In genomic region chr19:28710278-28710677, GRCh38 we compare ENCODE assay signal across 8 cellular contexts.
DNase-seq lines count a peak whose midpoint lies in the region; ATAC-seq lines count a peak whose summit lies in the region.

No MANE protein-coding gene starts in this region.

- no peaks in the 10 kb centered on the region for H3K4me1 Mint-ChIP-seq in stimulated activated memory B cell treated with anti-CD40 and anti-IgM and Interleukin-4, amounts not matched to agents 10 μg/mL and 1 μg/mL and 100 μg/mL, for 72 hours

- peaks cover 3% of the 10 kb centered on the region for H3K9me3 Mint-ChIP-seq in stimulated activated memory B cell treated with anti-CD40 and anti-IgM and Interleukin-4, amounts not matched to agents 10 μg/mL and 1 μg/mL and 100 μg/mL, for 72 hours

- H3K9me3 ChIP-seq in SK-N-MC (ENCODE audit: low read depth, low read length) = no peaks in the 10 kb centered on the region

- no peak overlapping the region for H3K27ac Mint-ChIP-seq in stimulated activated memory B cell treated with anti-CD40 and anti-IgM and Interleukin-4, amounts not matched to agents 10 μg/mL and 1 μg/mL and 100 μg/mL, for 72 hours

- H3K4me3 Mint-ChIP-seq in stimulated activated memory B cell treated with anti-CD40 and anti-IgM and Interleukin-4, amounts not matched to agents 10 μg/mL and 1 μg/mL and 100 μg/mL, for 72 hours = no peak overlapping the region

- H3K27me3 Mint-ChIP-seq in stimulated activated memory B cell treated with anti-CD40 and anti-IgM and Interleukin-4, amounts not matched to agents 10 μg/mL and 1 μg/mL and 100 μg/mL, for 72 hours = no peaks in the 10 kb centered on the region

- H3K27ac ChIP-seq in SK-N-MC = no peak overlapping the region

- H3K4me3 ChIP-seq in SK-N-MC = no peak overlapping the region

- H3K36me3 Mint-ChIP-seq in stimulated activated memory B cell treated with anti-CD40 and anti-IgM and Interleukin-4, amounts not matched to agents 10 μg/mL and 1 μg/mL and 100 μg/mL, for 72 hours = no peaks in the 10 kb centered on the region

- DNase-seq in ELR (ENCODE audit: low read depth) (peak; percentile 68), NAMALWA (ENCODE audit: low spot score) (peak; percentile 85), SK-N-MC (ENCODE audit: low read depth, low spot score) (peak; percentile 47), fibroblast of the conjunctiva (ENCODE audit: low read depth) (peak; percentile 69), putamen (ENCODE audit: low spot score) (peak; percentile 66)
- DNase-seq in NK-92 treated with Interleukin-12 subunit alpha and Interleukin-12 subunit beta, amount 100 ng/mL, for 24 hours (lab: John Stamatoyannopoulos, UW) = no peak

- no peak for ATAC-seq in HG03565 (IDR thresholded peaks at IDR 0.05; ENCODE audit: unreplicated experiment)
- no peak for ATAC-seq in stimulated activated memory B cell treated with anti-CD40 and anti-IgM and Interleukin-4, amounts not matched to agents 10 μg/mL and 1 μg/mL and 100 μg/mL, for 72 hours

- H3K9ac ChIP-seq in SK-N-MC (ENCODE audit: insufficient read length) = no peak overlapping the region

- no peaks in the 10 kb centered on the region for H3K36me3 ChIP-seq in SK-N-MC (ENCODE audit: insufficient read depth, low read length)
